ENCODE assay signal across 8 cellular contexts in genomic region chr9:101711330-101711941, GRCh38.
DNase-seq lines count a peak whose midpoint lies in the region; ATAC-seq and TF ChIP-seq lines count a peak whose summit lies in the region.

No MANE protein-coding gene starts in this region.

- ATAC-seq in GM18909 (IDR thresholded peaks at IDR 0.05; ENCODE audit: poor library complexity, unreplicated experiment) (peak; percentile 77), HG03432 (IDR thresholded peaks at IDR 0.05; ENCODE audit: unreplicated experiment) (peak; percentile 79)

- TF ChIP-seq CTCF in WI38 (IDR thresholded peaks at IDR 0.05; ENCODE audit: low read depth, low read length) = peak; percentile 26; the same call in 1 of the 2 replicates

- no peak overlapping the region for H3K4me3 ChIP-seq in WI38 (ENCODE audit: low read depth, low read length)

- DNase-seq in CD1c-positive myeloid dendritic cell (ENCODE audit: extremely low spot score) = peak; percentile 27
- peak; percentile 35 for DNase-seq in kidney tubule cell (ENCODE audit: low spot score)
- no peak for DNase-seq in GDM1 (lab: John Stamatoyannopoulos, UW)
- DNase-seq in NCI-H1436 (lab: John Stamatoyannopoulos, UW) = no peak
- no peak for DNase-seq in pons (ENCODE audit: low spot score)

Comparison
In these comparisons a context has a peak if more than half of its experiments do, and no peak if none do; other contexts are left out.
1. DNase-seq: peak in CD1c-positive myeloid dendritic cell (single experiment) and kidney tubule cell (single experiment); none in GDM1 (single experiment), NCI-H1436 (single experiment) and pons (single experiment).